Comparison of ENCODE assay signal across 16 cellular contexts in the genomic region with DNA sequence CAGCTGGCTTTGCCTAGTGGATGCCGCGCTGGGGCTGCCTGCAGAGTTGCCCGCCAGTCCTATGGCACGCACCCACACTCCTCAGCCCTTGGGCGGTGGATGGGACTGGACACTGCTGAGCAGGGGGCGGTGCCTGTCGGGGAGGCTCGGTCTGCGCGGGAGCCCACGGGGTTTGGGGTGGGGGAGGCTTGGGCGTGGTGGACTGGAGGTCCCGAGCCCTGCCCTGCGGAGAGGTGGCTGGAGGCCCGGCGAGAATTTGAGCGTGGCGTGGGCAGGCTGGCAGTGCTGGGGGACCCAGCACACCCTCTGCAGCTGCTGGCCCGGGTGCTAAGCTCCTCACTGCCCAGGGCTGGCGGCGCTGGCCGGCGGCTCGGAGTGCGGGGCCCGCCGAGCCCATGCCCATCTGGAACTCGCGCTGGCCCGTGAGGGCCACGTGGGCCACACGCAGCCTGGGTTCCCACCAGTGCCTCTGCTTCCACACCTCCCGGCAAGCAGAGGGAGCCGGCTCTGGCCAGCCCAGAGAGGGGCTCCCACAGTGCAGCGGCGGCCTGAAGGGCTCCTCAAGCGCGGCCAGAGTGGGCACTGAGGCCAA.
"Had no signal": no experiment of that assay in that cellular context is flagged by ENCODE, and none has a peak within 500 bp of the region (broad histone marks: within the 10 kb centered on the region; RNA-seq: fewer than 3 reads in every experiment).

No MANE protein-coding gene starts in this region.

- H3K9me3 Mint-ChIP-seq: activated T-cell treated with anti-CD3 and anti-CD28 coated beads, Interleukin-2, amount 50 U/mL, for 24 hours had no signal

- H3K4me1 Mint-ChIP-seq: neural crest cell had no signal

- H3K27ac ChIP-seq: coronary artery, esophagus squamous epithelium, prostate gland, thyroid gland, vagina, VCaP had no signal

- H3K4me1 ChIP-seq: esophagus squamous epithelium, prostate gland, thyroid gland, vagina had no signal

- H3K36me3 ChIP-seq: cardiac muscle cell, esophagus squamous epithelium, prostate gland, thyroid gland, vagina had no signal

- H3K27me3 ChIP-seq: cardiac muscle cell, esophagus squamous epithelium, thyroid gland, vagina had no signal

- H3K4me3 Mint-ChIP-seq: activated CD4-positive, alpha-beta memory T cell treated with anti-CD3 and anti-CD28 coated beads, Interleukin-2, amount 10 ng/mL, durations not matched to agents 7 days and 5 days; activated naive CD4-positive, alpha-beta T cell treated with anti-CD3 and anti-CD28 coated beads, Interleukin-2, amount 10 ng/mL, durations not matched to agents 7 days and 5 days; activated T-cell treated with anti-CD3 and anti-CD28 coated beads, Interleukin-2, amount 50 U/mL, for 24 hours; neural crest cell had no signal

- H3K9me3 ChIP-seq: prostate gland, thyroid gland, vagina had no signal

- H3K4me3 ChIP-seq: cardiac muscle cell, coronary artery, esophagus squamous epithelium, prostate gland, thyroid gland, vagina had no signal

- DNase-seq: activated CD4-positive, alpha-beta memory T cell treated with anti-CD3 and anti-CD28 coated beads, Interleukin-2, amount 10 ng/mL, durations not matched to agents 7 days and 5 days; activated naive CD4-positive, alpha-beta T cell treated with anti-CD3 and anti-CD28 coated beads, Interleukin-2, amount 10 ng/mL, durations not matched to agents 7 days and 5 days; activated T-cell treated with anti-CD3 and anti-CD28 coated beads, Interleukin-2, amount 50 U/mL, for 24 hours; esophagus squamous epithelium; hypothalamus; kidney glomerular epithelial cell; midbrain; stimulated activated CD4-positive, alpha-beta T cell treated with anti-CD3 and anti-CD28 coated beads, Interleukin-1b, Interleukin-23, amount 100 ng/mL, for 48 hours; T-helper 9 cell; thyroid gland had no signal

- H3K27ac Mint-ChIP-seq: activated CD4-positive, alpha-beta memory T cell treated with anti-CD3 and anti-CD28 coated beads, Interleukin-2, amount 10 ng/mL, durations not matched to agents 7 days and 5 days; activated naive CD4-positive, alpha-beta T cell treated with anti-CD3 and anti-CD28 coated beads, Interleukin-2, amount 10 ng/mL, durations not matched to agents 7 days and 5 days; activated T-cell treated with anti-CD3 and anti-CD28 coated beads, Interleukin-2, amount 50 U/mL, for 24 hours had no signal
